Comparison of ENCODE assay signal across 10 cellular contexts in genomic region chr16:56199164-56199563, GRCh38. TPM values are rescaled to one million over a fixed set of nuclear protein-coding genes. Genes with fewer than 3 reads are reported as not detected.
A peak's percentile ranks its signal among the peaks of the same experiment; 100 is the strongest.
DNase-seq lines count a peak whose midpoint lies in the region; ATAC-seq, FAIRE-seq and TF ChIP-seq lines count a peak whose summit lies in the region.
"Had no signal": no experiment of that assay in that cellular context is flagged by ENCODE, and none has a peak within 500 bp of the region (broad histone marks: within the 10 kb centered on the region; RNA-seq: fewer than 3 reads in every experiment).

No MANE protein-coding gene starts in this region.

- TF ChIP-seq CTCF in D721Med (IDR thresholded peaks at IDR 0.05; ENCODE audit: insufficient read depth, missing control alignments) = no peak
- TF ChIP-seq CTCF in left ventricle myocardium inferior (IDR thresholded peaks at IDR 0.05; ENCODE audit: borderline replicate concordance) = no peak

- no peak overlapping the region for H3K4me3 ChIP-seq in left ventricle myocardium inferior

- intact Hi-C loops in left ventricle myocardium inferior (cut with micrococcal nuclease) = no loop called here

- H3K4me3 Mint-ChIP-seq in activated naive CD8-positive, alpha-beta T cell treated with anti-CD3 and anti-CD28 coated beads, Interleukin-2, amount 50 U/mL, for 24 hours = peak overlapping the region; percentile 24
- H3K4me3 Mint-ChIP-seq in naive thymus-derived CD8-positive, alpha-beta T cell = no peak overlapping the region

- no peak for FAIRE-seq in D721Med (lab: Jason Lieb, UNC)
- FAIRE-seq: G401.6 had no signal

- peaks cover 36% of the 10 kb centered on the region for H3K4me1 ChIP-seq in left ventricle myocardium inferior

- POLR2A ChIA-PET in naive thymus-derived CD8-positive, alpha-beta T cell (lab: Charles Lee) = no interaction called here

- H3K9me3 ChIP-seq in left ventricle myocardium inferior (replicated peaks) = no peaks in the 10 kb centered on the region

- peaks cover 3% of the 10 kb centered on the region for H3K9me3 Mint-ChIP-seq in activated naive CD8-positive, alpha-beta T cell treated with anti-CD3 and anti-CD28 coated beads, Interleukin-2, amount 50 U/mL, for 24 hours
- no peaks in the 10 kb centered on the region for H3K9me3 Mint-ChIP-seq in naive thymus-derived CD8-positive, alpha-beta T cell
- H3K9me3 Mint-ChIP-seq: brain had no signal

- H3K27me3 Mint-ChIP-seq in activated naive CD8-positive, alpha-beta T cell treated with anti-CD3 and anti-CD28 coated beads, Interleukin-2, amount 50 U/mL, for 24 hours = peaks cover 28% of the 10 kb centered on the region
- H3K27me3 Mint-ChIP-seq in naive thymus-derived CD8-positive, alpha-beta T cell = peaks cover 5 to 25% (median 16%) of the 10 kb centered on the region in 5 donors

- no peaks in the 10 kb centered on the region for H3K36me3 Mint-ChIP-seq in activated naive CD8-positive, alpha-beta T cell treated with anti-CD3 and anti-CD28 coated beads, Interleukin-2, amount 50 U/mL, for 24 hours (ENCODE audit: low read depth)
- no peaks in the 10 kb centered on the region for H3K36me3 Mint-ChIP-seq in naive thymus-derived CD8-positive, alpha-beta T cell

- peak overlapping the region; percentile 82 for H3K27ac Mint-ChIP-seq in activated naive CD8-positive, alpha-beta T cell treated with anti-CD3 and anti-CD28 coated beads, Interleukin-2, amount 50 U/mL, for 24 hours
- peak overlapping the region in 3 of 10 donors; percentile 37 to 61 (median 59) for H3K27ac Mint-ChIP-seq in naive thymus-derived CD8-positive, alpha-beta T cell

- H3K36me3 ChIP-seq in left ventricle myocardium inferior = no peaks in the 10 kb centered on the region

- no peak overlapping the region for H3K27ac ChIP-seq in left ventricle myocardium inferior (replicated peaks)

- peaks cover 9% of the 10 kb centered on the region for H3K4me1 Mint-ChIP-seq in activated naive CD8-positive, alpha-beta T cell treated with anti-CD3 and anti-CD28 coated beads, Interleukin-2, amount 50 U/mL, for 24 hours
- peaks cover 5 to 33% (median 17%) of the 10 kb centered on the region in 4 donors for H3K4me1 Mint-ChIP-seq in naive thymus-derived CD8-positive, alpha-beta T cell

- peaks cover 2% of the 10 kb centered on the region for H3K27me3 ChIP-seq in left ventricle myocardium inferior (ENCODE audit: low read depth)

- ATAC-seq in GM18502 (IDR thresholded peaks at IDR 0.05; ENCODE audit: poor library complexity, unreplicated experiment) = peak; percentile 61
- ATAC-seq in GM21381 (IDR thresholded peaks at IDR 0.05; ENCODE audit: unreplicated experiment) = peak; percentile 54
- peak; percentile 48 for ATAC-seq in HG03565 (IDR thresholded peaks at IDR 0.05; ENCODE audit: unreplicated experiment)
- ATAC-seq in activated naive CD8-positive, alpha-beta T cell treated with anti-CD3 and anti-CD28 coated beads, Interleukin-2, amount 50 U/mL, for 24 hours = peak; percentile 76
- ATAC-seq in naive thymus-derived CD8-positive, alpha-beta T cell = no peak

- DNase-seq in activated naive CD8-positive, alpha-beta T cell treated with anti-CD3 and anti-CD28 coated beads, Interleukin-2, amount 50 U/mL, for 24 hours = peak; percentile 34
- DNase-seq in D721Med (ENCODE audit: insufficient read length, low spot score) (no peak), COLO829 (ENCODE audit: low spot score) (no peak), left ventricle myocardium inferior (no peak)
- no peak for DNase-seq in naive thymus-derived CD8-positive, alpha-beta T cell

RNA-seq across cellular contexts. Expression of gene GNAO1, which starts 7.9 kb away (rescaled TPM):
- total RNA-seq in left ventricle myocardium inferior = 15.4 TPM
- under 1 TPM; 0.65 to 0.85 TPM for total RNA-seq in naive thymus-derived CD8-positive, alpha-beta T cell
- under 1 TPM in 1 of 3 donors, not detected in 2; 0.62 TPM for polyA plus RNA-seq in naive thymus-derived CD8-positive, alpha-beta T cell

Comparison
In these comparisons a context has a peak if more than half of its experiments do, and no peak if none do; other contexts are left out.
1. ATAC-seq: peak in GM18502 (single experiment), GM21381 (single experiment), HG03565 (single experiment) and activated naive CD8-positive, alpha-beta T cell treated with anti-CD3 and anti-CD28 coated beads, Interleukin-2, amount 50 U/mL, for 24 hours (single experiment); none in naive thymus-derived CD8-positive, alpha-beta T cell (0 of 2).